ENCODE assay signal across 1 cellular context in the genomic region with DNA sequence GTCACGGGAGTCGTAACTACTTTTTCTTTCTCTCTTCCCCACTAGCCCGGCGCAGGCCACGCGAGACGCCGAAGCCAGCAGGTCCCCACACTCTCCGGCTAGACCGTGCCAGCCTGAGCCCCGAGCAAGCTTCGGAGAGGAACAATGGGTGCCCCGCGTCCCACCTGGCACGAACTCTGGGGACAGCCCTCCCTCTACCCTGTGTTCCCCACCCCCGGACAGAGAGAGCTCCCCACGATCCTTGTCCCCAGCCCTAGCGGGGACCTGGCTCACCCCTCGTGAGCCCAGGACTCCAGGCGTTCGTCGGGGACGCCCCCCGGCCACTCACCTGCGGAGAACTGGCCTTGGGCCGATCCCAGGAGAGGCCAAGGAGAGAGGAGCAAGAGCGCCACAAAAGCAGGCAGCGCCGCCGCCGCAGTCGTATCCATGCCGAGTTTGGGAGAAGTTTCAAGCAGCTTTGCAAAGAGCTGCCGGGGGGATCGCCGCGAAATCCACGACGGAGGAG.
TF ChIP-seq lines count a peak whose summit lies in the region.

No MANE protein-coding gene starts in this region.

TF ChIP-seq in endothelial cell of umbilical vein, 7 proteins besides CTCF, POLR2A, EP300 and RAD21:
- no peak for TF ChIP-seq FOS (IDR thresholded peaks at IDR 0.05; ENCODE audit: borderline replicate concordance, insufficient read depth, low read length)
- TF ChIP-seq MYC (IDR thresholded peaks at IDR 0.05; ENCODE audit: low read depth, low read length): no peak
- TF ChIP-seq GATA2 (IDR thresholded peaks at IDR 0.05; ENCODE audit: insufficient read depth, insufficient read length, low read depth, low read length): no peak
- TF ChIP-seq JUN (IDR thresholded peaks at IDR 0.05; ENCODE audit: borderline replicate concordance, insufficient read depth, insufficient read length, low read depth): no peak
- TF ChIP-seq EZH2 (IDR thresholded peaks at IDR 0.05; ENCODE audit: borderline replicate concordance, low read depth, low read length, severe bottlenecking): no peak
- no peak for TF ChIP-seq POLR2AphosphoS5 (IDR thresholded peaks at IDR 0.05; ENCODE audit: insufficient read depth, low read depth, low read length)
- TF ChIP-seq, protein P1, sequence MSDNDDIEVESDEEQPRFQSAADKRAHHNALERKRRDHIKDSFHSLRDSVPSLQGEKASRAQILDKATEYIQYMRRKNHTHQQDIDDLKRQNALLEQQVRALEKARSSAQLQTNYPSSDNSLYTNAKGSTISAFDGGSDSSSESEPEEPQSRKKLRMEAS (IDR thresholded peaks at IDR 0.05; ENCODE audit: insufficient read depth, insufficient read length): no peak
